Comparison of ENCODE assay signal across 9 cellular contexts in the genomic region with DNA sequence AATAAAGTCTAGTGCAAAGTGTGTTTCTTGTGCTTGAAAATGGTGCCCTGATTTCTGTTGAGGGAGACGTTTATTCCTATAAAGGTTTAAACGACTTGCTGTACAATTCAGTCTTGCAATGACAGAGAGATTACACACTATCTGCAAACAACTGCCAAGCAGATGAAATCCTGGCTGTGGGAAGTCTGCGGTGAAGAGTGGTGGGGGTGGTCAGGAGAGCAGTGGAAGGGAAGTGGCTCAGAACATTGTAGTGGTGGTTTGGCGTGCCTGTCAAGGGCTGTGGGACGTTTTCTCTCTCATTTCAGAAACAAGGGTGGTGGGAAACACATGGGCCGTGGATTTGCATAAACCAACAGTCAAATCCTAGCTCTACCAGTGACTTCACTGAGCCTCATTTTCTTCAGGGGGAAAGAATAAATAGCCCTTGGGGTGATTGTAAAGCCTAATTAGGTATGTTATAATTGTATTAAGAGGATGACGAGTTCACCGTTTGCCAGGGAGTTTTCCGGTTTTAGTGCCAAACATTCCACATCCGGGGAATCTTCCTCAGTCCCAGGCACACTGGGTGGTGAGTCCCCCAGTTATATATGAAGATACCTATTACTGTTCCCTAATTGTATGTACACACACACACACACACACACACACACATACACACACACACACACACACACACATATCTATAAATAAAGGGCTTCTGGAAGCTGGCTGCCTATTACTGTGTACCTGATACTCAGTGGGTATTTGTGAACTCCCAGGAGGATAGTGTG.
DNase-seq lines count a peak whose midpoint lies in the region; ATAC-seq, FAIRE-seq and TF ChIP-seq lines count a peak whose summit lies in the region.
"Had no signal": no experiment of that assay in that cellular context is flagged by ENCODE, and none has a peak within 500 bp of the region (broad histone marks: within the 10 kb centered on the region; RNA-seq: fewer than 3 reads in every experiment).

No MANE protein-coding gene starts in this region.

- H3K27me3 ChIP-seq in SU-DHL-6 (ENCODE audit: low read length) (no peaks in the 10 kb centered on the region), GM12878 (replicated peaks in 1 of 2; ENCODE audit: control insufficient read depth in 2 of 2, insufficient read depth in 2 of 2, low read length in 1 of 2) (no peaks in the 10 kb centered on the region), liver (ENCODE audit: control insufficient read depth in 4 of 4, insufficient read depth in 4 of 4, low read length in 3 of 4) (no peaks in the 10 kb centered on the region)
- H3K27me3 ChIP-seq: dorsolateral prefrontal cortex had no signal

- H3K4me1 ChIP-seq in GM12878 (ENCODE audit: control insufficient read depth, insufficient read depth, low read length): peaks cover 73% of the 10 kb centered on the region
- peaks cover 29 to 94% (median 82%) of the 10 kb centered on the region in 4 donors for H3K4me1 ChIP-seq in liver (ENCODE audit: control insufficient read depth in 4 of 4, insufficient read depth in 4 of 4, low read length in 3 of 4)

- 1% methylated on average over 10 of the region's 10 CpGs for WGBS in GM12878 (ENCODE audit: insufficient coverage, insufficient replicate concordance, low lambda C conversion rate, missing lambda C conversion rate)
- 9% methylated on average over 10 of the region's 10 CpGs for WGBS in liver

- no peaks in the 10 kb centered on the region for H3K9me2 ChIP-seq in SU-DHL-6 (replicated peaks; ENCODE audit: insufficient read depth, low read length)

- TF ChIP-seq POLR2A in GM12878 (IDR thresholded peaks at IDR 0.05; ENCODE audit: low read depth, low read length): peak; percentile 74

- H3K9ac ChIP-seq in SU-DHL-6 (ENCODE audit: low read length) (no peak overlapping the region), GM12878 (ENCODE audit: control insufficient read depth, insufficient read depth, low read length) (peak overlapping the region; percentile 80), liver (ENCODE audit: low read depth in 1 of 2, low read length in 2 of 2) (peak overlapping the region in 1 of 2 donors; percentile 82)

- H3K4me3 ChIP-seq in SU-DHL-6 (ENCODE audit: insufficient read depth, low read length, poor library complexity, severe bottlenecking) (no peak overlapping the region), GM12878 (peak overlapping the region; percentile 49; the same call in 1 of the 2 replicates), liver (ENCODE audit: low read depth in 1 of 3, low read length in 3 of 3) (no peak overlapping the region)

- intact Hi-C loops in GM12878 (cut with micrococcal nuclease; ENCODE audit: unreplicated experiment): loop anchor here (1.0 to 10.0 kb wide), 7 partner anchors 9 to 1044 kb away; a partner anchor contains a TSS

- peak; percentile 80 to 96 for TF ChIP-seq EP300 in GM12878 (IDR thresholded peaks at IDR 0.05; ENCODE audit: borderline replicate concordance in 1 of 2, control insufficient read depth in 1 of 2, low read depth in 2 of 2, low read length in 2 of 2)

- TF ChIP-seq RAD21 in GM12878 (IDR thresholded peaks at IDR 0.05; ENCODE audit: insufficient read depth, low read depth, low read length) (no peak; the same call in 1 of the 2 replicates), liver (IDR thresholded peaks at IDR 0.05) (peak in 1 of 2 donors; percentile 56)

- H3K36me3 ChIP-seq in SU-DHL-6 (ENCODE audit: low read length): no peaks in the 10 kb centered on the region
- peaks cover 0 to 5% of the 10 kb centered on the region in 2 experiments; a peak in 2 of 4 replicates for H3K36me3 ChIP-seq in GM12878 (ENCODE audit: control insufficient read depth in 2 of 2, insufficient read depth in 2 of 2, low read length in 1 of 2)
- peaks cover 0 to 2% (median 0%) of the 10 kb centered on the region in 4 donors for H3K36me3 ChIP-seq in liver (ENCODE audit: control insufficient read depth in 4 of 4, insufficient read depth in 3 of 4, low read depth in 1 of 4, low read length in 3 of 4)

- H3K27ac ChIP-seq in SU-DHL-6 (ENCODE audit: low read depth, low read length) (peak overlapping the region; percentile 41), GM12878 (ENCODE audit: control insufficient read depth, insufficient read depth) (peak overlapping the region; percentile 100), liver (ENCODE audit: low read depth in 1 of 2, low read length in 2 of 2) (peak overlapping the region; percentile 73 to 90)

- in situ Hi-C loops in GM12878 (cut with MboI): no loop called here

- RAD21 ChIA-PET in GM12878 (lab: Charles Lee; ENCODE audit: unreplicated experiment): interaction anchor here (0.9 to 10.5 kb wide), 14 partner anchors 10 to 105 kb away, joined by 3 to 195 read pairs (median 5); no protein-coding TSS in a partner anchor

- peak overlapping the region; percentile 30 for H3K4me2 ChIP-seq in SU-DHL-6 (ENCODE audit: low read depth, low read length, poor library complexity, severe bottlenecking)
- H3K4me2 ChIP-seq in GM12878 (ENCODE audit: control insufficient read depth, insufficient read depth): peak overlapping the region; percentile 97

- BruUV-seq in GM12878 (replicated peaks; lab: Mats Ljungman, UMichigan): no TSS peak

- H4K20me1 ChIP-seq in SU-DHL-6 (ENCODE audit: low read depth, low read length) (no peaks in the 10 kb centered on the region), GM12878 (ENCODE audit: control insufficient read depth, insufficient read depth) (no peaks in the 10 kb centered on the region)

- 0 out of 2 replicates have a peak, but pooled peaks cover 5% of the 10 kb centered on the region for H3K79me2 ChIP-seq in SU-DHL-6 (ENCODE audit: insufficient read depth, low read length)
- peaks cover 99% of the 10 kb centered on the region for H3K79me2 ChIP-seq in GM12878 (ENCODE audit: control insufficient read depth, insufficient read depth, low read length)

- TF ChIP-seq CTCF in GM20000 (IDR thresholded peaks at IDR 0.05; ENCODE audit: extremely low read depth, missing control alignments): no peak
- TF ChIP-seq CTCF in SU-DHL-6 (IDR thresholded peaks at IDR 0.05; ENCODE audit: insufficient read depth, low read length, poor library complexity, severe bottlenecking): no peak
- no peak for TF ChIP-seq CTCF in GM12878 (IDR thresholded peaks at IDR 0.05 in 2 of 3, conservative IDR thresholded peaks at IDR 0.05 in 1 of 3; ENCODE audit: control insufficient read depth in 2 of 3, extremely low read depth in 1 of 3, insufficient read depth in 1 of 3, low read depth in 3 of 3, low read length in 3 of 3)
- no peak for TF ChIP-seq CTCF in liver (IDR thresholded peaks at IDR 0.05; ENCODE audit: low read depth, low read length, missing input control)

- H2AFZ ChIP-seq in SU-DHL-6 (ENCODE audit: low read depth, low read length, severe bottlenecking) (no peak overlapping the region), GM12878 (ENCODE audit: control insufficient read depth, low read depth, low read length) (no peak overlapping the region)

- SMC1A ChIA-PET in GM12878 (lab: Charles Lee; ENCODE audit: uncharacterized antibody, unreplicated experiment): interaction anchor here (0.9 to 21.8 kb wide), 16 partner anchors 5 to 133 kb away, joined by 3 to 569 read pairs (median 5); no protein-coding TSS in a partner anchor

- peak; percentile 54 for ATAC-seq in HG03565 (IDR thresholded peaks at IDR 0.05; ENCODE audit: unreplicated experiment)
- peak; percentile 55 for ATAC-seq in GM12878

- CTCF ChIA-PET in GM12878 (lab: Yijun Ruan, JAX): interaction anchor here (1.3 to 8.4 kb wide), 6 partner anchors 10 to 108 kb away, joined by 4 to 79 read pairs (median 8); no protein-coding TSS in a partner anchor

- H3K9me3 ChIP-seq in SU-DHL-6 (ENCODE audit: insufficient read depth, low read length) (no peaks in the 10 kb centered on the region), GM12878 (replicated peaks; ENCODE audit: control insufficient read depth, insufficient read depth, low read length) (no peaks in the 10 kb centered on the region), liver (ENCODE audit: control insufficient read depth in 4 of 4, low read length in 3 of 4) (no peaks in the 10 kb centered on the region)

- POLR2A ChIA-PET in GM12878 (lab: Charles Lee): interaction anchor here (0.6 to 18.4 kb wide), 13 partner anchors 10 to 490 kb away, joined by 3 to 504 read pairs (median 4); no protein-coding TSS in a partner anchor

- H3F3A ChIP-seq in SU-DHL-6 (ENCODE audit: insufficient read depth): no peaks in the 10 kb centered on the region; the same call in 1 of the 2 replicates

- peak; percentile 85 for FAIRE-seq in GM12878 (lab: Jason Lieb, UNC)

- peak; percentile 96 for DNase-seq in Daoy (ENCODE audit: low read depth)
- DNase-seq in GM20000 (ENCODE audit: low spot score): peak; percentile 65
- peak; percentile 98 for DNase-seq in GM12878 (ENCODE audit: low read depth, low spot score)
- peak; percentile 50 to 69 (median 61) for DNase-seq in stimulated activated naive CD4-positive, alpha-beta T cell (lab: John Stamatoyannopoulos, UW)
- DNase-seq in NCI-H2196 treated with DMSO at 0.1 percent for 48 hours (lab: John Stamatoyannopoulos, UW; ENCODE audit: unreplicated experiment): no peak

TF ChIP-seq in GM12878, 131 proteins besides CTCF, POLR2A, EP300 and RAD21 (continues in another document):
- TF ChIP-seq NBN (IDR thresholded peaks at IDR 0.05) (peak; percentile 96), CREM (IDR thresholded peaks at IDR 0.05; ENCODE audit: low read depth) (peak; percentile 85), SREBF1 (IDR thresholded peaks at IDR 0.05; ENCODE audit: low read length) (no peak), RAD51 (IDR thresholded peaks at IDR 0.05) (peak; percentile 67), GABPA (IDR thresholded peaks at IDR 0.05; ENCODE audit: low read depth) (no peak)

TF ChIP-seq in liver, 16 proteins besides CTCF, POLR2A, EP300 and RAD21 (continues in another document):
- TF ChIP-seq SP1 (IDR thresholded peaks at IDR 0.05): peak; percentile 37
- TF ChIP-seq RXRA (IDR thresholded peaks at IDR 0.05): peak in 1 of 2 donors; percentile 20
- TF ChIP-seq, protein P1, sequence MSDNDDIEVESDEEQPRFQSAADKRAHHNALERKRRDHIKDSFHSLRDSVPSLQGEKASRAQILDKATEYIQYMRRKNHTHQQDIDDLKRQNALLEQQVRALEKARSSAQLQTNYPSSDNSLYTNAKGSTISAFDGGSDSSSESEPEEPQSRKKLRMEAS (IDR thresholded peaks at IDR 0.05): peak; percentile 30
- no peak for TF ChIP-seq EGR1 (IDR thresholded peaks at IDR 0.05; ENCODE audit: low read depth in 2 of 2)

Comparison
In these comparisons a context has a peak if more than half of its experiments do, and no peak if none do; other contexts are left out.
1. H3K27ac ChIP-seq: peak in every context shown above with its lines; median percentile 100 in GM12878; 82 in liver; 41 in SU-DHL-6.